In the genomic region with DNA sequence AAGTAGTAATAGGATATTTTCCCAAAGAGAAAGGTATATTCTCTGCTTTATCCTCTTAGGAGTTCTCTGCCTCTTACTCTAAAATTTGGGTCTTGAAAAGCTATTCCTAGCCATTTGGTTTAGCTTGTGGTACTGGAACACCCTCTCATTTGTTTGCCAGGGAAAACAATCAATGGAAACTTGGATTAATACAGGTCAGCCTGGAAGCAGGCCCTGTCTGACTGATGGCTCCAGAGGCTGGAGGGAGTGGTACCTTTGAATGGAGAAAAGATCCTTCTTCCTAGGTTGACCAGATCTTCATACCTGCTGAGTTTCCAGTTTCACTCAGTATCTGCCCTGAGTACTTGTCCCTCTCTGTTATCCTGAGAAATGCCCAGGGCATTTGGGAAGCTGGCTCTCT, we compare ENCODE assay signal across 9 cellular contexts.
"Had no signal": no experiment of that assay in that cellular context is flagged by ENCODE, and none has a peak within 500 bp of the region (broad histone marks: within the 10 kb centered on the region; RNA-seq: fewer than 3 reads in every experiment).

No MANE protein-coding gene starts in this region.

- ATAC-seq: HCT116 had no signal

- H3K27ac ChIP-seq: GM23248, HL-60 had no signal

- H3K9me3 ChIP-seq: HAP-1 had no signal

- H3K4me1 ChIP-seq: HAP-1 had no signal

- DNase-seq: GM23248, GOT3, H7, HFFc6, IMR-90, KBM-7 had no signal

- H3K9ac ChIP-seq: GM23248 had no signal

- H3K4me3 ChIP-seq: GM23248, HAP-1 had no signal

- H3K27ac Mint-ChIP-seq: HFFc6 had no signal

- H2AFZ ChIP-seq: GM23248 had no signal

- H3K4me3 Mint-ChIP-seq: HFFc6 had no signal

- H3K9me3 Mint-ChIP-seq: HFFc6 had no signal
